In genomic region chr21:15797577-15798363, GRCh38 we compare ENCODE assay signal across 11 cellular contexts.
DNase-seq lines count a peak whose midpoint lies in the region; ATAC-seq and TF ChIP-seq lines count a peak whose summit lies in the region.
"Had no signal": no experiment of that assay in that cellular context is flagged by ENCODE, and none has a peak within 500 bp of the region (broad histone marks: within the 10 kb centered on the region; RNA-seq: fewer than 3 reads in every experiment).

No MANE protein-coding gene starts in this region.

- H3K4me3 Mint-ChIP-seq in CD4-positive, alpha-beta memory T cell = peak overlapping the region in 1 of 8 donors; percentile 55
- no peak overlapping the region for H3K4me3 Mint-ChIP-seq in GM23338
- H3K4me3 Mint-ChIP-seq in activated T-helper 17 cell treated with anti-CD3 and anti-CD28 coated beads, Interleukin-2, amount 50 U/mL, for 72 hours = peak overlapping the region; percentile 45

- H3K9me3 Mint-ChIP-seq in CD4-positive, alpha-beta memory T cell = no peaks in the 10 kb centered on the region
- no peaks in the 10 kb centered on the region for H3K9me3 Mint-ChIP-seq in GM23338
- no peaks in the 10 kb centered on the region for H3K9me3 Mint-ChIP-seq in activated T-helper 17 cell treated with anti-CD3 and anti-CD28 coated beads, Interleukin-2, amount 50 U/mL, for 72 hours

- no peaks in the 10 kb centered on the region for H3F3A ChIP-seq in GM23338 (replicated peaks; ENCODE audit: low read depth)

- POLR2A ChIA-PET in CD4-positive, alpha-beta memory T cell (lab: Charles Lee; ENCODE audit: partially characterized antibody) = interaction anchor here (0.6 kb wide), 1 partner anchor 9 kb away, joined by 3 read pairs; no protein-coding TSS in a partner anchor

- no peak for TF ChIP-seq POLR2A in right lobe of liver (IDR thresholded peaks at IDR 0.05)

- H3K4me1 ChIP-seq in CD4-positive, alpha-beta memory T cell (ENCODE audit: insufficient read depth, low read length) = peaks cover 31% of the 10 kb centered on the region
- H3K4me1 ChIP-seq in GM23338 (ENCODE audit: insufficient read depth) = no peaks in the 10 kb centered on the region
- peaks cover 0 to 13% (median 0%) of the 10 kb centered on the region in 4 donors for H3K4me1 ChIP-seq in right lobe of liver
- peaks cover 5% of the 10 kb centered on the region for H3K4me1 ChIP-seq in upper lobe of right lung
- no peaks in the 10 kb centered on the region for H3K4me1 ChIP-seq in effector memory CD4-positive, alpha-beta T cell (ENCODE audit: control insufficient read depth, insufficient read depth, low read length, poor library complexity, severe bottlenecking)
- H3K4me1 ChIP-seq in Karpas-422 (ENCODE audit: low read length) = peaks cover 33% of the 10 kb centered on the region

- H3K79me2 ChIP-seq in GM23338 (replicated peaks; ENCODE audit: insufficient read depth) = peaks cover 4% of the 10 kb centered on the region; the same call in 1 of the 2 replicates
- H3K79me2 ChIP-seq in Karpas-422 (ENCODE audit: low read length) = peaks cover 98% of the 10 kb centered on the region

- H4K20me1 ChIP-seq in GM23338 (replicated peaks; ENCODE audit: insufficient read depth) (no peaks in the 10 kb centered on the region), Karpas-422 (ENCODE audit: insufficient read depth, low read depth, low read length) (no peaks in the 10 kb centered on the region)

- no peaks in the 10 kb centered on the region for H3K27me3 ChIP-seq in CD4-positive, alpha-beta memory T cell (ENCODE audit: insufficient read depth, low read length)
- H3K27me3 ChIP-seq in GM23338 (ENCODE audit: insufficient read depth) (no peaks in the 10 kb centered on the region), right lobe of liver (no peaks in the 10 kb centered on the region), upper lobe of right lung (no peaks in the 10 kb centered on the region), Karpas-422 (ENCODE audit: low read length) (no peaks in the 10 kb centered on the region)
- no peaks in the 10 kb centered on the region for H3K27me3 ChIP-seq in effector memory CD4-positive, alpha-beta T cell (replicated peaks; ENCODE audit: control insufficient read depth, insufficient read depth, low read length, poor library complexity, severe bottlenecking)

- H3K9me2 ChIP-seq in GM23338 (ENCODE audit: insufficient read depth) (no peaks in the 10 kb centered on the region), Karpas-422 (replicated peaks; ENCODE audit: insufficient read depth, low read length) (no peaks in the 10 kb centered on the region)
- H3K9me2 ChIP-seq: SK-N-SH had no signal

- 47% methylated on average over 3 of the region's 3 CpGs for WGBS in right lobe of liver (ENCODE audit: insufficient coverage, low coverage, low lambda C conversion rate, missing lambda C conversion rate)

- H3K27me3 Mint-ChIP-seq in CD4-positive, alpha-beta memory T cell = no peaks in the 10 kb centered on the region
- no peaks in the 10 kb centered on the region for H3K27me3 Mint-ChIP-seq in GM23338 (ENCODE audit: insufficient read depth, low read depth, poor library complexity)
- H3K27me3 Mint-ChIP-seq in activated T-helper 17 cell treated with anti-CD3 and anti-CD28 coated beads, Interleukin-2, amount 50 U/mL, for 72 hours = no peaks in the 10 kb centered on the region

- no peak overlapping the region for H3K27ac ChIP-seq in CD4-positive, alpha-beta memory T cell (ENCODE audit: low read depth, low read length)
- H3K27ac ChIP-seq in GM23338 (ENCODE audit: low read depth) = no peak overlapping the region
- H3K27ac ChIP-seq in right lobe of liver = no peak overlapping the region
- no peak overlapping the region for H3K27ac ChIP-seq in upper lobe of right lung
- H3K27ac ChIP-seq in effector memory CD4-positive, alpha-beta T cell (ENCODE audit: insufficient read depth, low read length, poor library complexity, severe bottlenecking) = no peak overlapping the region
- H3K27ac ChIP-seq in Karpas-422 (ENCODE audit: low read length) = no peak overlapping the region

- H2AFZ ChIP-seq in GM23338 (no peak overlapping the region), Karpas-422 (ENCODE audit: low read length) (no peak overlapping the region)

- CTCF ChIA-PET in CD4-positive, alpha-beta memory T cell (lab: Charles Lee; ENCODE audit: partially characterized antibody) = no interaction called here

- intact Hi-C loops in CD4-positive, alpha-beta memory T cell (cut with micrococcal nuclease) = no loop called here
- intact Hi-C loops in right lobe of liver (cut with DNase I) = no loop called here
- intact Hi-C loops in upper lobe of right lung (cut with DNase I) = no loop called here

- TF ChIP-seq CTCF in GM23338 (conservative IDR thresholded peaks at IDR 0.05; ENCODE audit: low read depth in 2 of 2) (no peak), right lobe of liver (IDR thresholded peaks at IDR 0.05) (no peak), upper lobe of right lung (IDR thresholded peaks at IDR 0.05) (no peak)

- no peak for ATAC-seq in GM23338
- ATAC-seq in activated T-helper 17 cell treated with anti-CD3 and anti-CD28 coated beads, Interleukin-2, amount 50 U/mL, for 72 hours (replicated peaks) = peak; percentile 47
- ATAC-seq in right lobe of liver = peak; percentile 60 to 80 (median 76)
- ATAC-seq in upper lobe of right lung = no peak

- peaks cover 18 to 24% of the 10 kb centered on the region in 2 donors for H3K36me3 Mint-ChIP-seq in CD4-positive, alpha-beta memory T cell
- no peaks in the 10 kb centered on the region for H3K36me3 Mint-ChIP-seq in GM23338 (ENCODE audit: low read depth)
- peaks cover 40% of the 10 kb centered on the region for H3K36me3 Mint-ChIP-seq in activated T-helper 17 cell treated with anti-CD3 and anti-CD28 coated beads, Interleukin-2, amount 50 U/mL, for 72 hours (ENCODE audit: low read depth)

- no peaks in the 10 kb centered on the region for H3K9me3 ChIP-seq in CD4-positive, alpha-beta memory T cell (ENCODE audit: control insufficient read depth in 1 of 2, low read length in 2 of 2)
- H3K9me3 ChIP-seq in right lobe of liver (no peaks in the 10 kb centered on the region), upper lobe of right lung (no peaks in the 10 kb centered on the region), Karpas-422 (ENCODE audit: low read length) (no peaks in the 10 kb centered on the region)
- no peaks in the 10 kb centered on the region for H3K9me3 ChIP-seq in effector memory CD4-positive, alpha-beta T cell (ENCODE audit: control insufficient read depth, low read length)
- H3K9me3 ChIP-seq: SK-N-SH had no signal

- DNase-seq in CD4-positive, alpha-beta memory T cell = no peak
- DNase-seq in GM23338 (ENCODE audit: low spot score) (peak; percentile 22), right lobe of liver (no peak), upper lobe of right lung (no peak), NCI-H187 (lab: John Stamatoyannopoulos, UW) (no peak), Karpas-422 (no peak)
- DNase-seq in effector memory CD4-positive, alpha-beta T cell = no peak
- DNase-seq: activated CD4-positive, CD25-positive, alpha-beta regulatory T cell; NCI-H2107; SK-N-SH had no signal

- H3K4me2 ChIP-seq in GM23338 (no peak overlapping the region), Karpas-422 (ENCODE audit: low read depth, low read length, poor library complexity, severe bottlenecking) (no peak overlapping the region)
- H3K4me2 ChIP-seq: SK-N-SH had no signal

- peak overlapping the region in 4 of 7 donors; percentile 6 to 78 (median 50) for H3K27ac Mint-ChIP-seq in CD4-positive, alpha-beta memory T cell
- H3K27ac Mint-ChIP-seq in GM23338 = peak overlapping the region; percentile 62
- H3K27ac Mint-ChIP-seq in activated T-helper 17 cell treated with anti-CD3 and anti-CD28 coated beads, Interleukin-2, amount 50 U/mL, for 72 hours = peak overlapping the region; percentile 70

- H3K4me1 Mint-ChIP-seq in CD4-positive, alpha-beta memory T cell = peaks cover 51 to 72% (median 58%) of the 10 kb centered on the region in 4 donors
- peaks cover 12% of the 10 kb centered on the region for H3K4me1 Mint-ChIP-seq in GM23338
- H3K4me1 Mint-ChIP-seq in activated T-helper 17 cell treated with anti-CD3 and anti-CD28 coated beads, Interleukin-2, amount 50 U/mL, for 72 hours = peaks cover 36% of the 10 kb centered on the region

- H3K9ac ChIP-seq in Karpas-422 (ENCODE audit: low read length) = no peak overlapping the region
- H3K9ac ChIP-seq: SK-N-SH had no signal

- no peak overlapping the region for H3K4me3 ChIP-seq in CD4-positive, alpha-beta memory T cell (ENCODE audit: low read length in 2 of 2)
- H3K4me3 ChIP-seq in GM23338 (no peak overlapping the region), right lobe of liver (no peak overlapping the region), upper lobe of right lung (no peak overlapping the region), Karpas-422 (ENCODE audit: low read length) (no peak overlapping the region)
- no peak overlapping the region for H3K4me3 ChIP-seq in effector memory CD4-positive, alpha-beta T cell (ENCODE audit: insufficient read depth, low read depth, low read length, poor library complexity, severe bottlenecking)

- H3K36me3 ChIP-seq in CD4-positive, alpha-beta memory T cell (ENCODE audit: insufficient read depth, low read length) = no peaks in the 10 kb centered on the region
- H3K36me3 ChIP-seq in GM23338 (ENCODE audit: insufficient read depth) (no peaks in the 10 kb centered on the region), right lobe of liver (no peaks in the 10 kb centered on the region), upper lobe of right lung (no peaks in the 10 kb centered on the region), Karpas-422 (ENCODE audit: insufficient read depth, low read length) (peaks cover 6% of the 10 kb centered on the region; the same call in 1 of the 2 replicates)
- no peaks in the 10 kb centered on the region for H3K36me3 ChIP-seq in effector memory CD4-positive, alpha-beta T cell (ENCODE audit: control insufficient read depth, insufficient read depth, low read length)

TF ChIP-seq in GM23338, 12 proteins besides CTCF, POLR2A, EP300 and RAD21:
- TF ChIP-seq JUNB (IDR thresholded peaks at IDR 0.05; ENCODE audit: unreplicated experiment) = no peak

Comparison
In these comparisons a context has a peak if more than half of its experiments do, and no peak if none do; other contexts are left out.
1. ATAC-seq: peak in activated T-helper 17 cell treated with anti-CD3 and anti-CD28 coated beads, Interleukin-2, amount 50 U/mL, for 72 hours (single experiment) and right lobe of liver (4 of 4); none in GM23338 (single experiment) and upper lobe of right lung (single experiment).
2. Peak in every context shown above with its lines, with median percentiles within 50 percentile points of each other: H3K27ac Mint-ChIP-seq.